ENCODE assay signal across 21 cellular contexts in the genomic region with DNA sequence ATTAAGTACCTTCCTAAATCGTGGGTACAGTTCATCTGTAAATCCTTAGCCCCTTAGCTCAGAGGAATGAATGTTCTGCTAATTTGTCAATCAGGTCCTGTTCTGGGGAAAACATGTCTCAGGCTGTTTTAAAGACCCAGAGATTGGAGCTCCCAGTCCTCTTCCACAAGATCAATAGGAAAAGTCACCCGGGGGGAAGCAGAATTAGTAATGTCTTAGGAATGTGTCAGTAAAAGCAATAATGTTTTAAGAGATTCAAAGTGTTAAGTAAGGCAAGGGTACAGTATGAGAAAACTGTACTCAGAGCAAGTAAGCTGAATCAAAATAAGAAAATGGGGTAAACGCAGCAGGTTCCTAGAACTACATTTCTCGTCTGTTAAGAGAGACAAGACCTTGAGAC.
DNase-seq lines count a peak whose midpoint lies in the region; TF ChIP-seq lines count a peak whose summit lies in the region.
"Had no signal": no experiment of that assay in that cellular context is flagged by ENCODE, and none has a peak within 500 bp of the region (broad histone marks: within the 10 kb centered on the region; RNA-seq: fewer than 3 reads in every experiment).

No MANE protein-coding gene starts in this region.

- H3K79me2 ChIP-seq in fibroblast of lung (ENCODE audit: control insufficient read depth, insufficient read depth, low read length): no peaks in the 10 kb centered on the region

- CTCF ChIA-PET in CD4-positive, alpha-beta memory T cell (lab: Charles Lee; ENCODE audit: partially characterized antibody): no interaction called here

- H3K9ac ChIP-seq in fibroblast of lung (ENCODE audit: insufficient read depth, low read length): no peak overlapping the region
- H3K9ac ChIP-seq: BLaER1 treated with 17β-estradiol and CSF1 and Interleukin-3, amounts not matched to agents 10 nM and 100 nM; neural progenitor cell had no signal

- peaks cover 5% of the 10 kb centered on the region for H3K4me1 ChIP-seq in fibroblast of lung (ENCODE audit: control insufficient read depth, extremely low read depth, insufficient read depth, low read length)
- H3K4me1 ChIP-seq in CD4-positive, alpha-beta memory T cell (ENCODE audit: insufficient read depth, low read length): no peaks in the 10 kb centered on the region
- H3K4me1 ChIP-seq: BLaER1 treated with 17β-estradiol and CSF1 and Interleukin-3, amounts not matched to agents 10 nM and 100 nM; neural progenitor cell; transverse colon had no signal

- H3K9me3 ChIP-seq in fibroblast of lung (ENCODE audit: control insufficient read depth, insufficient read depth, low read depth, low read length): no peaks in the 10 kb centered on the region
- no peaks in the 10 kb centered on the region for H3K9me3 ChIP-seq in CD4-positive, alpha-beta memory T cell (ENCODE audit: control insufficient read depth in 1 of 2, low read length in 2 of 2)
- H3K9me3 ChIP-seq: BLaER1 treated with 17β-estradiol and CSF1 and Interleukin-3, amounts not matched to agents 10 nM and 100 nM; SJCRH30; transverse colon had no signal

- H3K36me3 Mint-ChIP-seq in activated CD4-positive, alpha-beta T cell treated with anti-CD3 and anti-CD28 coated beads, Interleukin-2, amount 10 ng/mL, durations not matched to agents 24 days and 14 days (ENCODE audit: low read depth): peaks cover 35% of the 10 kb centered on the region
- peaks cover 34 to 44% of the 10 kb centered on the region in 2 donors for H3K36me3 Mint-ChIP-seq in CD4-positive, alpha-beta memory T cell

- no peaks in the 10 kb centered on the region for H3K27me3 Mint-ChIP-seq in activated CD4-positive, alpha-beta T cell treated with anti-CD3 and anti-CD28 coated beads, Interleukin-2, amount 10 ng/mL, durations not matched to agents 24 days and 14 days
- H3K27me3 Mint-ChIP-seq in CD4-positive, alpha-beta memory T cell: no peaks in the 10 kb centered on the region
- H3K27me3 Mint-ChIP-seq: activated naive CD8-positive, alpha-beta T cell; stimulated activated naive CD8-positive, alpha-beta T cell treated with anti-CD3 and anti-CD28 coated beads, Interleukin-15, Interleukin-2, amounts not matched to agents 100 ng/mL and 50 ng/mL, for 24 hours had no signal

- H3K4me3 ChIP-seq in fibroblast of lung (replicated peaks in 1 of 4; ENCODE audit: control extremely low read depth in 1 of 4, insufficient read depth in 1 of 4, low read depth in 3 of 4, low read length in 4 of 4): no peak overlapping the region
- no peak overlapping the region for H3K4me3 ChIP-seq in CD4-positive, alpha-beta memory T cell (ENCODE audit: low read length in 2 of 2)
- H3K4me3 ChIP-seq: BLaER1 treated with 17β-estradiol and CSF1 and Interleukin-3, amounts not matched to agents 10 nM and 100 nM; neural progenitor cell; SJCRH30; transverse colon had no signal

- no peak overlapping the region for H2AFZ ChIP-seq in fibroblast of lung (ENCODE audit: low read length)
- H2AFZ ChIP-seq: neural progenitor cell had no signal

- H3K9me3 Mint-ChIP-seq in activated CD4-positive, alpha-beta T cell treated with anti-CD3 and anti-CD28 coated beads, Interleukin-2, amount 10 ng/mL, durations not matched to agents 24 days and 14 days: no peaks in the 10 kb centered on the region
- H3K9me3 Mint-ChIP-seq in CD4-positive, alpha-beta memory T cell: no peaks in the 10 kb centered on the region
- H3K9me3 Mint-ChIP-seq: neural progenitor cell; stimulated activated naive CD8-positive, alpha-beta T cell treated with anti-CD3 and anti-CD28 coated beads, Interleukin-15, Interleukin-2, amounts not matched to agents 100 ng/mL and 50 ng/mL, for 24 hours had no signal

- no peak overlapping the region for H3K4me2 ChIP-seq in fibroblast of lung (ENCODE audit: extremely low read depth, insufficient read depth, low read length)
- H3K4me2 ChIP-seq: BLaER1 treated with 17β-estradiol and CSF1 and Interleukin-3, amounts not matched to agents 10 nM and 100 nM; neural progenitor cell had no signal

- no peaks in the 10 kb centered on the region for H3K4me1 Mint-ChIP-seq in activated CD4-positive, alpha-beta T cell treated with anti-CD3 and anti-CD28 coated beads, Interleukin-2, amount 10 ng/mL, durations not matched to agents 24 days and 14 days
- no peaks in the 10 kb centered on the region for H3K4me1 Mint-ChIP-seq in CD4-positive, alpha-beta memory T cell
- H3K4me1 Mint-ChIP-seq: neural progenitor cell had no signal

- no peak overlapping the region for H3K27ac Mint-ChIP-seq in activated CD4-positive, alpha-beta T cell treated with anti-CD3 and anti-CD28 coated beads, Interleukin-2, amount 10 ng/mL, durations not matched to agents 24 days and 14 days
- H3K27ac Mint-ChIP-seq in CD4-positive, alpha-beta memory T cell: no peak overlapping the region
- H3K27ac Mint-ChIP-seq: activated naive CD8-positive, alpha-beta T cell; neural progenitor cell; stimulated activated naive CD8-positive, alpha-beta T cell treated with anti-CD3 and anti-CD28 coated beads, Interleukin-15, Interleukin-2, amounts not matched to agents 100 ng/mL and 50 ng/mL, for 24 hours had no signal

- no peaks in the 10 kb centered on the region for H3K27me3 ChIP-seq in fibroblast of lung (ENCODE audit: control insufficient read depth, insufficient read depth, low read length)
- no peaks in the 10 kb centered on the region for H3K27me3 ChIP-seq in CD4-positive, alpha-beta memory T cell (ENCODE audit: insufficient read depth, low read length)
- H3K27me3 ChIP-seq: BLaER1 treated with 17β-estradiol and CSF1 and Interleukin-3, amounts not matched to agents 10 nM and 100 nM; neural progenitor cell; SJCRH30; transverse colon had no signal

- no peaks in the 10 kb centered on the region for H4K20me1 ChIP-seq in fibroblast of lung (ENCODE audit: control insufficient read depth, extremely low read depth, insufficient read depth, low read length)
- H4K20me1 ChIP-seq: BLaER1 treated with 17β-estradiol and CSF1 and Interleukin-3, amounts not matched to agents 10 nM and 100 nM had no signal

- H3K27ac ChIP-seq in VCaP (peak overlapping the region; percentile 58), fibroblast of lung (ENCODE audit: insufficient read depth, low read length) (no peak overlapping the region)
- H3K27ac ChIP-seq in CD4-positive, alpha-beta memory T cell (ENCODE audit: low read depth, low read length): no peak overlapping the region
- H3K27ac ChIP-seq: BLaER1 treated with 17β-estradiol and CSF1 and Interleukin-3, amounts not matched to agents 10 nM and 100 nM; neural progenitor cell; SJCRH30; transverse colon had no signal

- intact Hi-C loops in activated CD4-positive, alpha-beta T cell treated with anti-CD3 and anti-CD28 coated beads, Interleukin-2, amount 10 ng/mL, durations not matched to agents 24 days and 14 days (cut with micrococcal nuclease): no loop called here
- intact Hi-C loops in CD4-positive, alpha-beta memory T cell (cut with micrococcal nuclease): no loop called here

- POLR2A ChIA-PET in CD4-positive, alpha-beta memory T cell (lab: Charles Lee; ENCODE audit: partially characterized antibody): no interaction called here

- no peak for TF ChIP-seq CTCF in VCaP (conservative IDR thresholded peaks at IDR 0.05)
- TF ChIP-seq CTCF in fibroblast of lung (conservative IDR thresholded peaks at IDR 0.05 in 1 of 2, IDR thresholded peaks at IDR 0.05 in 1 of 2; ENCODE audit: low read depth in 1 of 2, low read length in 2 of 2): no peak

- H3K4me3 Mint-ChIP-seq in activated CD4-positive, alpha-beta T cell treated with anti-CD3 and anti-CD28 coated beads, Interleukin-2, amount 10 ng/mL, durations not matched to agents 24 days and 14 days: no peak overlapping the region
- no peak overlapping the region for H3K4me3 Mint-ChIP-seq in CD4-positive, alpha-beta memory T cell
- H3K4me3 Mint-ChIP-seq: activated naive CD8-positive, alpha-beta T cell; neural progenitor cell; stimulated activated naive CD8-positive, alpha-beta T cell treated with anti-CD3 and anti-CD28 coated beads, Interleukin-15, Interleukin-2, amounts not matched to agents 100 ng/mL and 50 ng/mL, for 24 hours had no signal

- peak; percentile 33 for DNase-seq in activated CD4-positive, alpha-beta T cell treated with anti-CD3 and anti-CD28 coated beads, Interleukin-2, amount 10 ng/mL, durations not matched to agents 24 days and 14 days
- no peak for DNase-seq in activated CD4-positive, alpha-beta T cell treated with anti-CD3 and anti-CD28 coated beads for 48 hours
- DNase-seq in fibroblast of lung (ENCODE audit: low read depth in 2 of 2) (peak; percentile 49 to 52), pulmonary artery endothelial cell (ENCODE audit: low read depth, low spot score) (peak; percentile 11), retina (no peak), DMS 273 (lab: John Stamatoyannopoulos, UW; ENCODE audit: unreplicated experiment) (no peak)
- no peak for DNase-seq in CD4-positive, alpha-beta memory T cell
- DNase-seq: activated CD8-positive, alpha-beta memory T cell treated with anti-CD3 and anti-CD28 coated beads for 24 hours; central memory CD4-positive, alpha-beta T cell; DMS79 treated with DMSO at 0.1 percent for 48 hours; effector memory CD4-positive, alpha-beta T cell; GOT3; NCI-H1092; NCI-H526 treated with DMSO at 0.1 percent for 48 hours; SJCRH30; transverse colon had no signal

- no peaks in the 10 kb centered on the region for H3K36me3 ChIP-seq in fibroblast of lung (ENCODE audit: control insufficient read depth, insufficient read depth, low read length)
- H3K36me3 ChIP-seq in CD4-positive, alpha-beta memory T cell (ENCODE audit: insufficient read depth, low read length): no peaks in the 10 kb centered on the region

Comparison
In these comparisons a context has a peak if more than half of its experiments do, and no peak if none do; other contexts are left out.
1. DNase-seq: peak in activated CD4-positive, alpha-beta T cell treated with anti-CD3 and anti-CD28 coated beads, Interleukin-2, amount 10 ng/mL, durations not matched to agents 24 days and 14 days (single experiment), fibroblast of lung (2 of 2) and pulmonary artery endothelial cell (single experiment); none in activated CD4-positive, alpha-beta T cell treated with anti-CD3 and anti-CD28 coated beads for 48 hours (single experiment), retina (single experiment), CD4-positive, alpha-beta memory T cell (0 of 5) and DMS 273 (single experiment).